Comparison of ENCODE assay signal across 1 cellular context in the genomic region with DNA sequence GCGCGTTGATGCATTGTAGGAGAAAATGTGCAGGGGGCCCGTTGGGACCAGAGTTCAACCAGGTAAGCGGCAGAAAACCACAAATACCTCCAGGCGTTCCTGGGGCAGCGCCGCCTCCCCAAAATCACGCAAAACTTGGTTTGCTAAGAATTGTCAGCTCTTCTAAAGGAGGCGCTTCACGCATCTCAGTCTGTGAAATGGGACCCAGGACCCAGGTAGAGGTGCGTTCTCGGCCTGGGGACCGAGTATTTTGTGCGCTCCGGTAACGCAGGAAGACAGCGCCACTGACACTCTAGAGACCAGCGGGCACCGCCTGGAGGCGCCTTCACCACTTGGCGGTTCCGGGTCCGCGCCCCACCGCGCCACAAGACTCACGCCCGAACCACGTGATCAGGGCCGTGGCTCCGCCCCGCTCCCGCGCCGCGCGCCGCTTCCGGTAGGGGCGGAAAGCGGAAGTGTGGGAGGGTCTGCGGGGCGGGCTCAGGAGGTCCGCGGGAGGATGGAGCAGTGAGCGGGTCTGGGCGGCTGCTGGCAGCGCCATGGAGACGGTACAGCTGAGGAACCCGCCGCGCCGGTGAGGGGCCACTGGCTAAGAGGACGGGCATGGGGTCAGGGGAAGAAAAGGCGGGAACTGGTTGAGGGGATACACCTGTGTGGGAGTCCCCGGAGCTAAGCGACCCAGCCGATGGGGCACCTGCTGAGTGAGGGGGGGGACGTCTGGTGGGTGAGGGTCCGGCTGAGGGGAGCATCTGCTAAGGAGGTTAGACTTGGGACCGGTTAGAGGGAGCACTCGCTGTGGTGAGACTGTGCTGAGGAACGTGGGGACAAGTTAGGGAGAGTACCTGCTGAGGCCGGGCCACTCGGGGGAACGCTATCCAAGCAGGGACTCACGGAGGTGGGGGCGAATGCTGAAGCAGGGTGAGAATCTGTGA.
TF ChIP-seq lines count a peak whose summit lies in the region.

A gene (plus strand): TSS at position 483 of the 932 bp plus-strand sequence. CDS start 57 bp downstream, at position 540.

TF ChIP-seq in GM12878, 131 proteins besides CTCF, POLR2A, EP300 and RAD21 (continued from another document):
- no peak for TF ChIP-seq KAT2A (conservative IDR thresholded peaks at IDR 0.05; ENCODE audit: control insufficient read depth, low read depth, low read length)
- TF ChIP-seq, protein P1, sequence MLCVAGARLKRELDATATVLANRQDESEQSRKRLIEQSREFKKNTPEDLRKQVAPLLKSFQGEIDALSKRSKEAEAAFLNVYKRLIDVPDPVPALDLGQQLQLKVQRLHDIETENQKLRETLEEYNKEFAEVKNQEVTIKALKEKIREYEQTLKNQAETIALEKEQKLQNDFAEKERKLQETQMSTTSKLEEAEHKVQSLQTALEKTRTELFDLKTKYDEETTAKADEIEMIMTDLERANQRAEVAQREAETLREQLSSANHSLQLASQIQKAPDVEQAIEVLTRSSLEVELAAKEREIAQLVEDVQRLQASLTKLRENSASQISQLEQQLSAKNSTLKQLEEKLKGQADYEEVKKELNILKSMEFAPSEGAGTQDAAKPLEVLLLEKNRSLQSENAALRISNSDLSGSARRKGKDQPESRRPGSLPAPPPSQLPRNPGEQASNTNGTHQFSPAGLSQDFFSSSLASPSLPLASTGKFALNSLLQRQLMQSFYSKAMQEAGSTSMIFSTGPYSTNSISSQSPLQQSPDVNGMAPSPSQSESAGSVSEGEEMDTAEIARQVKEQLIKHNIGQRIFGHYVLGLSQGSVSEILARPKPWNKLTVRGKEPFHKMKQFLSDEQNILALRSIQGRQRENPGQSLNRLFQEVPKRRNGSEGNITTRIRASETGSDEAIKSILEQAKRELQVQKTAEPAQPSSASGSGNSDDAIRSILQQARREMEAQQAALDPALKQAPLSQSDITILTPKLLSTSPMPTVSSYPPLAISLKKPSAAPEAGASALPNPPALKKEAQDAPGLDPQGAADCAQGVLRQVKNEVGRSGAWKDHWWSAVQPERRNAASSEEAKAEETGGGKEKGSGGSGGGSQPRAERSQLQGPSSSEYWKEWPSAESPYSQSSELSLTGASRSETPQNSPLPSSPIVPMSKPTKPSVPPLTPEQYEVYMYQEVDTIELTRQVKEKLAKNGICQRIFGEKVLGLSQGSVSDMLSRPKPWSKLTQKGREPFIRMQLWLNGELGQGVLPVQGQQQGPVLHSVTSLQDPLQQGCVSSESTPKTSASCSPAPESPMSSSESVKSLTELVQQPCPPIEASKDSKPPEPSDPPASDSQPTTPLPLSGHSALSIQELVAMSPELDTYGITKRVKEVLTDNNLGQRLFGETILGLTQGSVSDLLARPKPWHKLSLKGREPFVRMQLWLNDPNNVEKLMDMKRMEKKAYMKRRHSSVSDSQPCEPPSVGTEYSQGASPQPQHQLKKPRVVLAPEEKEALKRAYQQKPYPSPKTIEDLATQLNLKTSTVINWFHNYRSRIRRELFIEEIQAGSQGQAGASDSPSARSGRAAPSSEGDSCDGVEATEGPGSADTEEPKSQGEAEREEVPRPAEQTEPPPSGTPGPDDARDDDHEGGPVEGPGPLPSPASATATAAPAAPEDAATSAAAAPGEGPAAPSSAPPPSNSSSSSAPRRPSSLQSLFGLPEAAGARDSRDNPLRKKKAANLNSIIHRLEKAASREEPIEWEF (IDR thresholded peaks at IDR 0.05; ENCODE audit: insufficient replicate concordance, low read depth, low read length), result no peak
- TF ChIP-seq PAX8 (IDR thresholded peaks at IDR 0.05), result no peak
- TF ChIP-seq, protein P2, sequence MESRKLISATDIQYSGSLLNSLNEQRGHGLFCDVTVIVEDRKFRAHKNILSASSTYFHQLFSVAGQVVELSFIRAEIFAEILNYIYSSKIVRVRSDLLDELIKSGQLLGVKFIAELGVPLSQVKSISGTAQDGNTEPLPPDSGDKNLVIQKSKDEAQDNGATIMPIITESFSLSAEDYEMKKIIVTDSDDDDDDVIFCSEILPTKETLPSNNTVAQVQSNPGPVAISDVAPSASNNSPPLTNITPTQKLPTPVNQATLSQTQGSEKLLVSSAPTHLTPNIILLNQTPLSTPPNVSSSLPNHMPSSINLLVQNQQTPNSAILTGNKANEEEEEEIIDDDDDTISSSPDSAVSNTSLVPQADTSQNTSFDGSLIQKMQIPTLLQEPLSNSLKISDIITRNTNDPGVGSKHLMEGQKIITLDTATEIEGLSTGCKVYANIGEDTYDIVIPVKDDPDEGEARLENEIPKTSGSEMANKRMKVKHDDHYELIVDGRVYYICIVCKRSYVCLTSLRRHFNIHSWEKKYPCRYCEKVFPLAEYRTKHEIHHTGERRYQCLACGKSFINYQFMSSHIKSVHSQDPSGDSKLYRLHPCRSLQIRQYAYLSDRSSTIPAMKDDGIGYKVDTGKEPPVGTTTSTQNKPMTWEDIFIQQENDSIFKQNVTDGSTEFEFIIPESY (IDR thresholded peaks at IDR 0.05), result no peak
- TF ChIP-seq, protein P3, sequence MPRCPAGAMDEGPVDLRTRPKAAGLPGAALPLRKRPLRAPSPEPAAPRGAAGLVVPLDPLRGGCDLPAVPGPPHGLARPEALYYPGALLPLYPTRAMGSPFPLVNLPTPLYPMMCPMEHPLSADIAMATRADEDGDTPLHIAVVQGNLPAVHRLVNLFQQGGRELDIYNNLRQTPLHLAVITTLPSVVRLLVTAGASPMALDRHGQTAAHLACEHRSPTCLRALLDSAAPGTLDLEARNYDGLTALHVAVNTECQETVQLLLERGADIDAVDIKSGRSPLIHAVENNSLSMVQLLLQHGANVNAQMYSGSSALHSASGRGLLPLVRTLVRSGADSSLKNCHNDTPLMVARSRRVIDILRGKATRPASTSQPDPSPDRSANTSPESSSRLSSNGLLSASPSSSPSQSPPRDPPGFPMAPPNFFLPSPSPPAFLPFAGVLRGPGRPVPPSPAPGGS (IDR thresholded peaks at IDR 0.05; ENCODE audit: borderline replicate concordance, insufficient read depth, low read depth, low read length, poor library complexity, severe bottlenecking), result no peak
- TF ChIP-seq ZZZ3 (IDR thresholded peaks at IDR 0.05; ENCODE audit: control insufficient read depth, insufficient read length, low read depth), result no peak
- TF ChIP-seq CHD2 (IDR thresholded peaks at IDR 0.05; ENCODE audit: borderline replicate concordance, low read depth, low read length), result no peak
- TF ChIP-seq, protein P4, sequence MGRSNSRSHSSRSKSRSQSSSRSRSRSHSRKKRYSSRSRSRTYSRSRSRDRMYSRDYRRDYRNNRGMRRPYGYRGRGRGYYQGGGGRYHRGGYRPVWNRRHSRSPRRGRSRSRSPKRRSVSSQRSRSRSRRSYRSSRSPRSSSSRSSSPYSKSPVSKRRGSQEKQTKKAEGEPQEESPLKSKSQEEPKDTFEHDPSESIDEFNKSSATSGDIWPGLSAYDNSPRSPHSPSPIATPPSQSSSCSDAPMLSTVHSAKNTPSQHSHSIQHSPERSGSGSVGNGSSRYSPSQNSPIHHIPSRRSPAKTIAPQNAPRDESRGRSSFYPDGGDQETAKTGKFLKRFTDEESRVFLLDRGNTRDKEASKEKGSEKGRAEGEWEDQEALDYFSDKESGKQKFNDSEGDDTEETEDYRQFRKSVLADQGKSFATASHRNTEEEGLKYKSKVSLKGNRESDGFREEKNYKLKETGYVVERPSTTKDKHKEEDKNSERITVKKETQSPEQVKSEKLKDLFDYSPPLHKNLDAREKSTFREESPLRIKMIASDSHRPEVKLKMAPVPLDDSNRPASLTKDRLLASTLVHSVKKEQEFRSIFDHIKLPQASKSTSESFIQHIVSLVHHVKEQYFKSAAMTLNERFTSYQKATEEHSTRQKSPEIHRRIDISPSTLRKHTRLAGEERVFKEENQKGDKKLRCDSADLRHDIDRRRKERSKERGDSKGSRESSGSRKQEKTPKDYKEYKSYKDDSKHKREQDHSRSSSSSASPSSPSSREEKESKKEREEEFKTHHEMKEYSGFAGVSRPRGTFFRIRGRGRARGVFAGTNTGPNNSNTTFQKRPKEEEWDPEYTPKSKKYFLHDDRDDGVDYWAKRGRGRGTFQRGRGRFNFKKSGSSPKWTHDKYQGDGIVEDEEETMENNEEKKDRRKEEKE (IDR thresholded peaks at IDR 0.05), result no peak
- no peak for TF ChIP-seq NR2C1 (IDR thresholded peaks at IDR 0.05)
- TF ChIP-seq RELA (IDR thresholded peaks at IDR 0.05; ENCODE audit: borderline replicate concordance, partially characterized antibody), result peak; percentile 48
- TF ChIP-seq ZSCAN29 (IDR thresholded peaks at IDR 0.05), result no peak
- no peak for TF ChIP-seq CBX3 (IDR thresholded peaks at IDR 0.05; ENCODE audit: borderline replicate concordance, low read depth)
- no peak for TF ChIP-seq SRF (IDR thresholded peaks at IDR 0.05; ENCODE audit: low read depth in 2 of 2, low read length in 2 of 2)
- TF ChIP-seq EZH2 (IDR thresholded peaks at IDR 0.05; ENCODE audit: borderline replicate concordance, control insufficient read depth, low read depth, low read length), result no peak
- TF ChIP-seq, protein P5, sequence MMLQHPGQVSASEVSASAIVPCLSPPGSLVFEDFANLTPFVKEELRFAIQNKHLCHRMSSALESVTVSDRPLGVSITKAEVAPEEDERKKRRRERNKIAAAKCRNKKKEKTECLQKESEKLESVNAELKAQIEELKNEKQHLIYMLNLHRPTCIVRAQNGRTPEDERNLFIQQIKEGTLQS (IDR thresholded peaks at IDR 0.05; ENCODE audit: borderline replicate concordance, extremely low read depth, low read depth, low read length), result peak; percentile 79
- TF ChIP-seq SUZ12 (IDR thresholded peaks at IDR 0.05; ENCODE audit: unreplicated experiment), result no peak
- 0 out of 2 replicates have a peak, but pooled peaks have one; percentile 13 for TF ChIP-seq LARP7 (IDR thresholded peaks at IDR 0.05)
- TF ChIP-seq IKZF2 (IDR thresholded peaks at IDR 0.05), result peak in 1 of 2 experiments; percentile 49; a peak in 2 of 4 replicates
- no peak for TF ChIP-seq SIX5 (IDR thresholded peaks at IDR 0.05; ENCODE audit: low read depth, low read length, severe bottlenecking)
- TF ChIP-seq NFIC (IDR thresholded peaks at IDR 0.05; ENCODE audit: low read depth, low read length), result no peak
